ENCODE assay signal across 20 cellular contexts in genomic region chr2:20110383-20110782, GRCh38.
"Had no signal": no experiment of that assay in that cellular context is flagged by ENCODE, and none has a peak within 500 bp of the region (broad histone marks: within the 10 kb centered on the region; RNA-seq: fewer than 3 reads in every experiment).

No MANE protein-coding gene starts in this region.

- H3K27me3 ChIP-seq: foreskin keratinocyte, hepatocyte, pancreas, right lobe of liver, vagina had no signal

- ATAC-seq: gastroesophageal sphincter; heart left ventricle; left lobe of liver; natural killer cell; right lobe of liver; stimulated activated naive B cell treated with anti-CD40 and anti-IgM and Interleukin-4, amounts not matched to agents 10 μg/mL and 1 μg/mL and 100 μg/mL, for 72 hours had no signal

- H3K79me2 ChIP-seq: hepatocyte had no signal

- H3K4me2 ChIP-seq: hepatocyte had no signal

- H2AFZ ChIP-seq: hepatocyte had no signal

- H3K4me3 ChIP-seq: dorsolateral prefrontal cortex, gastroesophageal sphincter, heart left ventricle, hepatocyte, lung, pancreas, right lobe of liver, thoracic aorta, tibial nerve, vagina had no signal

- H3K27ac ChIP-seq: dorsolateral prefrontal cortex, foreskin keratinocyte, gastroesophageal sphincter, heart left ventricle, hepatocyte, neutrophil, pancreas, right lobe of liver, thoracic aorta, tibial nerve, vagina had no signal

- H3K9me3 ChIP-seq: neutrophil, pancreas, right lobe of liver, vagina had no signal

- H3K36me3 ChIP-seq: gastroesophageal sphincter, heart left ventricle, neutrophil, pancreas, right lobe of liver, thoracic aorta, tibial nerve, vagina had no signal

- H3K4me1 ChIP-seq: pancreas, tibial nerve had no signal

- DNase-seq: dorsolateral prefrontal cortex; effector CD4-positive, alpha-beta T cell; foreskin keratinocyte; heart left ventricle; kidney; natural killer cell; pancreas; small intestine; stimulated activated CD4-positive, alpha-beta T cell treated with anti-CD3 and anti-CD28 coated beads, Interleukin-15, amount 100 ng/mL, for 24 hours; stimulated activated CD4-positive, alpha-beta T cell treated with anti-CD3 and anti-CD28 coated beads, Interleukin-2, amount 100 ng/mL, for 48 hours; stimulated activated naive B cell treated with anti-CD40 and anti-IgM and Interleukin-4, amounts not matched to agents 10 μg/mL and 1 μg/mL and 100 μg/mL, for 72 hours had no signal
